Comparison of ENCODE assay signal across 8 cellular contexts in genomic region chr19:35436477-35437141, GRCh38. TPM values are rescaled to one million over a fixed set of nuclear protein-coding genes. Genes with fewer than 3 reads are reported as not detected.
DNase-seq lines count a peak whose midpoint lies in the region; ATAC-seq and TF ChIP-seq lines count a peak whose summit lies in the region.

No MANE protein-coding gene starts in this region.

- H4K20me1 ChIP-seq in fibroblast of lung (ENCODE audit: control insufficient read depth, extremely low read depth, insufficient read depth, low read length), result no peaks in the 10 kb centered on the region

- H2AFZ ChIP-seq in fibroblast of lung (ENCODE audit: low read length), result no peak overlapping the region

- TF ChIP-seq EP300 in sigmoid colon (IDR thresholded peaks at IDR 0.05), result no peak

- no peaks in the 10 kb centered on the region for H3K79me2 ChIP-seq in fibroblast of lung (ENCODE audit: control insufficient read depth, insufficient read depth, low read length)

- H3K27me3 Mint-ChIP-seq in T-helper 1 cell treated with Interleukin-12 subunit alpha and Interleukin-12 subunit beta and Interleukin-4 antibody, amounts not matched to agents 30 μg/mL and 1 μg/mL, for 36 hours (ENCODE audit: low read depth), result no peaks in the 10 kb centered on the region

- H3K4me3 ChIP-seq in fibroblast of lung (replicated peaks in 1 of 4; ENCODE audit: control extremely low read depth in 1 of 4, insufficient read depth in 1 of 4, low read depth in 3 of 4, low read length in 4 of 4), result no peak overlapping the region
- H3K4me3 ChIP-seq in sigmoid colon, result no peak overlapping the region

- no peak overlapping the region for H3K9ac ChIP-seq in fibroblast of lung (ENCODE audit: insufficient read depth, low read length)

- peaks cover 16% of the 10 kb centered on the region for H3K4me1 Mint-ChIP-seq in T-helper 1 cell treated with Interleukin-12 subunit alpha and Interleukin-12 subunit beta and Interleukin-4 antibody, amounts not matched to agents 30 μg/mL and 1 μg/mL, for 36 hours (ENCODE audit: low read depth)

- H3K27me3 ChIP-seq in fibroblast of lung (ENCODE audit: control insufficient read depth, insufficient read depth, low read length) (peaks cover 7% of the 10 kb centered on the region), sigmoid colon (peaks cover 0 to 7% (median 5%) of the 10 kb centered on the region in 3 donors)

- DNase-seq in activated T-cell treated with anti-CD3 and anti-CD28 coated beads for 48 hours (ENCODE audit: low read depth) (peak; percentile 5), activated T-cell treated with anti-CD3 and anti-CD28 coated beads for 4 hours (no peak), fibroblast of lung (ENCODE audit: low read depth in 2 of 2) (peak; percentile 7 to 63), sigmoid colon (no peak), NCI-H526 treated with DMSO at 0.1 percent for 48 hours (lab: John Stamatoyannopoulos, UW) (no peak), NCI-H1417 (lab: John Stamatoyannopoulos, UW) (no peak)

- no peaks in the 10 kb centered on the region for H3K4me1 ChIP-seq in fibroblast of lung (ENCODE audit: control insufficient read depth, extremely low read depth, insufficient read depth, low read length)
- peaks cover 0 to 29% (median 17%) of the 10 kb centered on the region in 4 donors for H3K4me1 ChIP-seq in sigmoid colon

- WGBS in sigmoid colon, 2 donors, result 3 to 10% methylated on average over 14 of the region's 14 CpGs

- H3K27ac ChIP-seq in fibroblast of lung (ENCODE audit: insufficient read depth, low read length), result no peak overlapping the region
- peak overlapping the region in 3 of 4 donors; percentile 50 to 59 (median 53) for H3K27ac ChIP-seq in sigmoid colon

- TF ChIP-seq CTCF in fibroblast of lung (conservative IDR thresholded peaks at IDR 0.05 in 1 of 2, IDR thresholded peaks at IDR 0.05 in 1 of 2; ENCODE audit: low read depth in 1 of 2, low read length in 2 of 2) (no peak), sigmoid colon (IDR thresholded peaks at IDR 0.05) (no peak)

- peaks cover 10% of the 10 kb centered on the region for H3K9me3 Mint-ChIP-seq in T-helper 1 cell treated with Interleukin-12 subunit alpha and Interleukin-12 subunit beta and Interleukin-4 antibody, amounts not matched to agents 30 μg/mL and 1 μg/mL, for 36 hours

- peak overlapping the region; percentile 72 for H3K27ac Mint-ChIP-seq in T-helper 1 cell treated with Interleukin-12 subunit alpha and Interleukin-12 subunit beta and Interleukin-4 antibody, amounts not matched to agents 30 μg/mL and 1 μg/mL, for 36 hours

- intact Hi-C loops in sigmoid colon (cut with DNase I), result no loop called here

- peak overlapping the region; percentile 48 for H3K4me3 Mint-ChIP-seq in T-helper 1 cell treated with Interleukin-12 subunit alpha and Interleukin-12 subunit beta and Interleukin-4 antibody, amounts not matched to agents 30 μg/mL and 1 μg/mL, for 36 hours

- H3K36me3 Mint-ChIP-seq in T-helper 1 cell treated with Interleukin-12 subunit alpha and Interleukin-12 subunit beta and Interleukin-4 antibody, amounts not matched to agents 30 μg/mL and 1 μg/mL, for 36 hours (ENCODE audit: low read depth), result no peaks in the 10 kb centered on the region

- no peak for ATAC-seq in GM21360 (IDR thresholded peaks at IDR 0.05; ENCODE audit: unreplicated experiment)

- H3K36me3 ChIP-seq in fibroblast of lung (ENCODE audit: control insufficient read depth, insufficient read depth, low read length) (no peaks in the 10 kb centered on the region), sigmoid colon (no peaks in the 10 kb centered on the region)

- no peaks in the 10 kb centered on the region for H3K9me3 ChIP-seq in fibroblast of lung (ENCODE audit: control insufficient read depth, insufficient read depth, low read depth, low read length)
- H3K9me3 ChIP-seq in sigmoid colon, result peaks cover 0 to 1% (median 0%) of the 10 kb centered on the region in 4 donors

- TF ChIP-seq POLR2A in sigmoid colon (IDR thresholded peaks at IDR 0.05), result no peak

- H3K4me2 ChIP-seq in fibroblast of lung (ENCODE audit: extremely low read depth, insufficient read depth, low read length), result no peak overlapping the region

RNA-seq across cellular contexts. Expression of gene FFAR2, which starts 11.4 kb away (rescaled TPM):
- not detected in 2 replicates for total RNA-seq in fibroblast of lung
- polyA plus RNA-seq in fibroblast of lung, result not detected in 2 replicates
- not detected in 2 replicates for polyA plus RNA-seq in fibroblast of lung (2012)
- polyA minus RNA-seq in fibroblast of lung (ENCODE audit: low replicate concordance), result not detected in 2 replicates
- total RNA-seq in sigmoid colon, result under 1 TPM in 1 of 4 donors, not detected in 3; 0.81 TPM
- polyA plus RNA-seq in sigmoid colon, result under 1 TPM in 2 of 3 donors, not detected in 1; 0.69 to 0.92 TPM

RNA-seq across cellular contexts. Expression of gene KRTDAP, which starts 53.7 kb away (rescaled TPM):
- total RNA-seq in fibroblast of lung, result not detected in 2 replicates
- polyA plus RNA-seq in fibroblast of lung, result not detected in 2 replicates
- polyA plus RNA-seq in fibroblast of lung (2012), result not detected in 2 replicates
- not detected in 2 replicates for polyA minus RNA-seq in fibroblast of lung (ENCODE audit: low replicate concordance)
- not detected for total RNA-seq in sigmoid colon
- polyA plus RNA-seq in sigmoid colon, result not detected

Comparison
In these comparisons a context has a peak if more than half of its experiments do, and no peak if none do; other contexts are left out.
1. DNase-seq: peak in activated T-cell treated with anti-CD3 and anti-CD28 coated beads for 48 hours (single experiment) and fibroblast of lung (2 of 2); none in activated T-cell treated with anti-CD3 and anti-CD28 coated beads for 4 hours (single experiment), sigmoid colon (single experiment), NCI-H526 treated with DMSO at 0.1 percent for 48 hours (single experiment) and NCI-H1417 (0 of 3).